In genomic region chr7:25846722-25847121, GRCh38 we compare ENCODE assay signal across 9 cellular contexts.
DNase-seq lines count a peak whose midpoint lies in the region; ATAC-seq and TF ChIP-seq lines count a peak whose summit lies in the region.
"Had no signal": no experiment of that assay in that cellular context is flagged by ENCODE, and none has a peak within 500 bp of the region (broad histone marks: within the 10 kb centered on the region; RNA-seq: fewer than 3 reads in every experiment).

No MANE protein-coding gene starts in this region.

- no peak overlapping the region for H3K4me3 Mint-ChIP-seq in activated CD8-positive, alpha-beta T cell treated with anti-CD3 and anti-CD28 coated beads, Interleukin-2, amount 10 ng/mL, durations not matched to agents 7 days and 5 days
- H3K4me3 Mint-ChIP-seq: CD4-positive, CD25-positive, alpha-beta regulatory T cell had no signal

- H3K9ac ChIP-seq in PC-3 (ENCODE audit: low read length) = no peak overlapping the region

- H3K9me2 ChIP-seq in PC-3 (replicated peaks; ENCODE audit: low read length) = no peaks in the 10 kb centered on the region

- H3K4me2 ChIP-seq in PC-3 (ENCODE audit: low read length) = no peak overlapping the region

- H3F3A ChIP-seq in PC-3 (ENCODE audit: low read length, unreplicated experiment) = no peaks in the 10 kb centered on the region

- no peak for TF ChIP-seq POLR2A in ovary (IDR thresholded peaks at IDR 0.05)

- H2AFZ ChIP-seq in PC-3 (ENCODE audit: low read length) = no peak overlapping the region

- no TSS peak for BruUV-seq in PC-3 (replicated peaks; lab: Mats Ljungman, UMichigan)

- H3K27ac Mint-ChIP-seq in activated CD8-positive, alpha-beta T cell treated with anti-CD3 and anti-CD28 coated beads, Interleukin-2, amount 10 ng/mL, durations not matched to agents 7 days and 5 days = no peak overlapping the region
- H3K27ac Mint-ChIP-seq: CD4-positive, CD25-positive, alpha-beta regulatory T cell had no signal

- no peaks in the 10 kb centered on the region for H3K9me3 Mint-ChIP-seq in activated CD8-positive, alpha-beta T cell treated with anti-CD3 and anti-CD28 coated beads, Interleukin-2, amount 10 ng/mL, durations not matched to agents 7 days and 5 days (ENCODE audit: insufficient read depth)

- H3K27ac ChIP-seq in PC-3 (ENCODE audit: low read length) = 0 out of 2 replicates have a peak overlapping the region, but pooled peaks have one; percentile 13
- peak overlapping the region; percentile 10 to 35 for H3K27ac ChIP-seq in ovary

- H3K27me3 ChIP-seq in PC-3 (ENCODE audit: low read length) (peaks cover 64% of the 10 kb centered on the region), ovary (no peaks in the 10 kb centered on the region)

- H3K4me3 ChIP-seq in PC-3 (ENCODE audit: low read length) (no peak overlapping the region), ovary (no peak overlapping the region)

- H3K27me3 Mint-ChIP-seq in activated CD8-positive, alpha-beta T cell treated with anti-CD3 and anti-CD28 coated beads, Interleukin-2, amount 10 ng/mL, durations not matched to agents 7 days and 5 days (ENCODE audit: low read depth) = peaks cover 47% of the 10 kb centered on the region

- DNase-seq in AG09319 (ENCODE audit: extremely low read depth, low read depth) (peak; percentile 67), PC-3 (peak; percentile 56), fibroblast of gingiva (ENCODE audit: low read depth) (peak; percentile 72), ovary (peak; percentile 73 to 88 (median 83)), OCI-M1 (lab: John Stamatoyannopoulos, UW) (no peak)
- DNase-seq in activated CD8-positive, alpha-beta T cell treated with anti-CD3 and anti-CD28 coated beads, Interleukin-2, amount 10 ng/mL, durations not matched to agents 7 days and 5 days = no peak
- DNase-seq in central memory CD4-positive, alpha-beta T cell = no peak
- DNase-seq: CD4-positive, CD25-positive, alpha-beta regulatory T cell had no signal

- WGBS in ovary, 3 donors = 2 to 8% (median 5%) methylated on average over 5 of the region's 5 CpGs

- CTCF ChIA-PET in PC-3 (lab: Charles Lee) = interaction anchor here (0.6 kb wide), 1 partner anchor 671 kb away, joined by 4 read pairs; no protein-coding TSS in a partner anchor
- CTCF ChIA-PET in activated CD8-positive, alpha-beta T cell treated with anti-CD3 and anti-CD28 coated beads, Interleukin-2, amount 10 ng/mL, durations not matched to agents 7 days and 5 days (lab: Charles Lee) = interaction anchor here (1.6 kb wide), 1 partner anchor 11 kb away, joined by 3 read pairs; no protein-coding TSS in a partner anchor

- H3K4me1 ChIP-seq in PC-3 (ENCODE audit: insufficient read depth, low read length) (peaks cover 19% of the 10 kb centered on the region; the same call in 1 of the 2 replicates), ovary (ENCODE audit: insufficient read depth) (peaks cover 24% of the 10 kb centered on the region)

- intact Hi-C loops in PC-3 (cut with micrococcal nuclease) (no loop called here), ovary (cut with DNase I) (loop anchor here in 3 of 4 donors (10.0 kb wide), 3 partner anchors 112 to 182 kb away; no protein-coding TSS in a partner anchor)

- no peaks in the 10 kb centered on the region for H3K36me3 ChIP-seq in PC-3 (ENCODE audit: low read depth, low read length)
- H3K36me3 ChIP-seq in ovary = no peaks in the 10 kb centered on the region

- H3K79me2 ChIP-seq in PC-3 (ENCODE audit: low read length) = no peaks in the 10 kb centered on the region

- no peak for ATAC-seq in PC-3
- no peak for ATAC-seq in activated CD8-positive, alpha-beta T cell treated with anti-CD3 and anti-CD28 coated beads, Interleukin-2, amount 10 ng/mL, durations not matched to agents 7 days and 5 days
- ATAC-seq in HG03460 (IDR thresholded peaks at IDR 0.05; ENCODE audit: unreplicated experiment) = no peak

- POLR2A ChIA-PET in PC-3 (lab: Charles Lee; ENCODE audit: unreplicated experiment) = no interaction called here
- POLR2A ChIA-PET in activated CD8-positive, alpha-beta T cell treated with anti-CD3 and anti-CD28 coated beads, Interleukin-2, amount 10 ng/mL, durations not matched to agents 7 days and 5 days (lab: Charles Lee) = no interaction called here

- no peak for TF ChIP-seq EP300 in ovary (IDR thresholded peaks at IDR 0.05)

- H3K9me3 ChIP-seq in PC-3 (ENCODE audit: low read length) (no peaks in the 10 kb centered on the region), ovary (no peaks in the 10 kb centered on the region)

- H3K4me1 Mint-ChIP-seq in activated CD8-positive, alpha-beta T cell treated with anti-CD3 and anti-CD28 coated beads, Interleukin-2, amount 10 ng/mL, durations not matched to agents 7 days and 5 days (ENCODE audit: low read depth) = peaks cover 1% of the 10 kb centered on the region

- no peaks in the 10 kb centered on the region for H4K20me1 ChIP-seq in PC-3 (ENCODE audit: low read length)

- TF ChIP-seq CTCF in AG09319 (IDR thresholded peaks at IDR 0.05; ENCODE audit: low read depth, low read length) = no peak
- TF ChIP-seq CTCF in PC-3 (conservative IDR thresholded peaks at IDR 0.05; ENCODE audit: low read depth, low read length) = no peak
- TF ChIP-seq CTCF in ovary (IDR thresholded peaks at IDR 0.05) = no peak

- no peaks in the 10 kb centered on the region for H3K36me3 Mint-ChIP-seq in activated CD8-positive, alpha-beta T cell treated with anti-CD3 and anti-CD28 coated beads, Interleukin-2, amount 10 ng/mL, durations not matched to agents 7 days and 5 days (ENCODE audit: low read depth)
- H3K36me3 Mint-ChIP-seq: CD4-positive, CD25-positive, alpha-beta regulatory T cell had no signal

Comparison
In these comparisons a context has a peak if more than half of its experiments do, and no peak if none do; other contexts are left out.
1. DNase-seq: peak in AG09319 (single experiment), PC-3 (single experiment), fibroblast of gingiva (single experiment) and ovary (5 of 5); none in activated CD8-positive, alpha-beta T cell treated with anti-CD3 and anti-CD28 coated beads, Interleukin-2, amount 10 ng/mL, durations not matched to agents 7 days and 5 days (single experiment), OCI-M1 (single experiment) and central memory CD4-positive, alpha-beta T cell (single experiment).